8 cellular contexts compared by ENCODE assay signal in genomic region chr5:61327761-61328753, GRCh38. TPM values are rescaled to one million over a fixed set of nuclear protein-coding genes. Genes with fewer than 3 reads are reported as not detected.
DNase-seq lines count a peak whose midpoint lies in the region; ATAC-seq lines count a peak whose summit lies in the region.

No MANE protein-coding gene starts in this region.

- ATAC-seq in GM18517 (IDR thresholded peaks at IDR 0.05; ENCODE audit: unreplicated experiment) (peak; percentile 31), HG02798 (IDR thresholded peaks at IDR 0.05; ENCODE audit: poor library complexity, unreplicated experiment) (peak; percentile 21)

- peak overlapping the region; percentile 71 for H3K27ac ChIP-seq in SJSA1

- H3K27me3 Mint-ChIP-seq in immature natural killer cell (ENCODE audit: low read depth in 3 of 3): peaks cover 12 to 15% (median 15%) of the 10 kb centered on the region in 3 donors

- H3K4me1 Mint-ChIP-seq in immature natural killer cell: peaks cover 15 to 33% of the 10 kb centered on the region in 2 donors

- 0 out of 2 replicates have a peak, but pooled peaks cover 3% of the 10 kb centered on the region for H3K9me3 ChIP-seq in SJSA1 (replicated peaks)

- H3K36me3 Mint-ChIP-seq in immature natural killer cell: no peaks in the 10 kb centered on the region

- H3K4me3 Mint-ChIP-seq in immature natural killer cell: peak overlapping the region in 4 of 5 donors; percentile 18 to 80 (median 30)

- H3K9me3 Mint-ChIP-seq in immature natural killer cell: no peaks in the 10 kb centered on the region

- DNase-seq in SJSA1 (ENCODE audit: low read depth in 1 of 2, low spot score in 2 of 2) (peak; percentile 62 to 71), immature natural killer cell (peak in 2 of 3 donors; percentile 17 to 19), amygdala (lab: John Stamatoyannopoulos, UW) (no peak), germinal center (ENCODE audit: low spot score) (no peak), GM19238 (ENCODE audit: insufficient read length, low spot score) (no peak), cortex of kidney (lab: John Stamatoyannopoulos, UW) (no peak)

- H3K27me3 ChIP-seq in SJSA1 (replicated peaks): no peaks in the 10 kb centered on the region

- H3K4me1 ChIP-seq in SJSA1 (replicated peaks): peaks cover 39% of the 10 kb centered on the region

- H3K4me3 ChIP-seq in SJSA1: no peak overlapping the region

- H3K27ac Mint-ChIP-seq in immature natural killer cell: peak overlapping the region in 1 of 6 donors; percentile 27

- H3K36me3 ChIP-seq in SJSA1: peaks cover 9% of the 10 kb centered on the region

RNA-seq across cellular contexts. Expression of gene ZSWIM6, which starts 4.0 kb away (rescaled TPM):
- total RNA-seq in SJSA1 (2014; rRNA removed; shearing (Covaris generic)): 5.7 and 13.1 TPM in 2 replicates
- polyA plus RNA-seq in immature natural killer cell: under 1 TPM; 0.40 to 0.76 (median 0.43) TPM

Comparison
In these comparisons a context has a peak if more than half of its experiments do, and no peak if none do; other contexts are left out.
1. DNase-seq: peak in SJSA1 (2 of 2) and immature natural killer cell (2 of 3); none in amygdala (0 of 56), germinal center (single experiment), GM19238 (single experiment) and cortex of kidney (single experiment).